19 cellular contexts compared by ENCODE assay signal in the genomic region with DNA sequence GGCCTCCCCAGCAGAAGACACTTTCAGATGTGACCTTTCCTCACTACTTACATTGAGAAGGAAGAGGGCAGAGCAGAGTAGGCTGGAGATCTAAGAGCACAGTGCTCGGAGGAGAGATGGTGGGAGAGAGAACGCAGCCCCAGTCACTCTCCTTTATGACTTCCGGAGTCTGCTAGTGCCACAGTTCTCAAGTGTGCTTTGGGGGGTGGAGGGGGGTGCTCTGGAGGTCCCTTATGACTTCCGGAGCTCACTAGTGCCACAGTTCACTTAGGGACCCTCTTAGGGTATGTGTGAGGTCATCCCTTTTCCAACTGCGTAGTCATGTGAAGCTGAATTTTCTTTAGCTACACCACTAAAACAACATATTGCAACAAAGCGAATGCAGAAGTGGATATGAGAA.
"Had no signal": no experiment of that assay in that cellular context is flagged by ENCODE, and none has a peak within 500 bp of the region (broad histone marks: within the 10 kb centered on the region; RNA-seq: fewer than 3 reads in every experiment).

No MANE protein-coding gene starts in this region.

- H3K27ac Mint-ChIP-seq: activated CD8-positive, alpha-beta memory T cell treated with anti-CD3 and anti-CD28 coated beads, Interleukin-2, amount 10 ng/mL, durations not matched to agents 7 days and 5 days; activated naive CD4-positive, alpha-beta T cell treated with anti-CD3 and anti-CD28 coated beads, Interleukin-2, amount 50 U/mL, for 24 hours; activated T-cell treated with anti-CD3 and anti-CD28 coated beads, Interleukin-2, amount 50 U/mL, for 24 hours; neural progenitor cell had no signal

- H3K36me3 Mint-ChIP-seq: activated CD8-positive, alpha-beta memory T cell treated with anti-CD3 and anti-CD28 coated beads, Interleukin-2, amount 10 ng/mL, durations not matched to agents 7 days and 5 days; activated naive CD4-positive, alpha-beta T cell treated with anti-CD3 and anti-CD28 coated beads, Interleukin-2, amount 50 U/mL, for 24 hours; neural progenitor cell had no signal

- H3K9me3 ChIP-seq: gastroesophageal sphincter had no signal

- H3K79me2 ChIP-seq: parathyroid adenoma had no signal

- H3K4me3 ChIP-seq: coronary artery, gastroesophageal sphincter, neural progenitor cell had no signal

- H3K36me3 ChIP-seq: gastroesophageal sphincter, neural progenitor cell had no signal

- H3K9me3 Mint-ChIP-seq: activated naive CD4-positive, alpha-beta T cell treated with anti-CD3 and anti-CD28 coated beads, Interleukin-2, amount 50 U/mL, for 24 hours; activated T-cell treated with anti-CD3 and anti-CD28 coated beads, Interleukin-2, amount 50 U/mL, for 24 hours; neural progenitor cell had no signal

- FAIRE-seq: keratinocyte had no signal

- H3K9ac ChIP-seq: neural progenitor cell, parathyroid adenoma had no signal

- H3K4me1 ChIP-seq: gastroesophageal sphincter, parathyroid adenoma had no signal

- H3K27ac ChIP-seq: coronary artery, gastroesophageal sphincter, neural progenitor cell, parathyroid adenoma had no signal

- H3K4me2 ChIP-seq: neural progenitor cell had no signal

- H3K4me1 Mint-ChIP-seq: activated CD8-positive, alpha-beta memory T cell treated with anti-CD3 and anti-CD28 coated beads, Interleukin-2, amount 10 ng/mL, durations not matched to agents 7 days and 5 days; activated naive CD4-positive, alpha-beta T cell treated with anti-CD3 and anti-CD28 coated beads, Interleukin-2, amount 50 U/mL, for 24 hours had no signal

- H3K4me3 Mint-ChIP-seq: activated CD8-positive, alpha-beta memory T cell treated with anti-CD3 and anti-CD28 coated beads, Interleukin-2, amount 10 ng/mL, durations not matched to agents 7 days and 5 days; activated naive CD4-positive, alpha-beta T cell treated with anti-CD3 and anti-CD28 coated beads, Interleukin-2, amount 50 U/mL, for 24 hours; activated T-cell treated with anti-CD3 and anti-CD28 coated beads, Interleukin-2, amount 50 U/mL, for 24 hours; neural progenitor cell had no signal

- ATAC-seq: activated CD8-positive, alpha-beta memory T cell treated with anti-CD3 and anti-CD28 coated beads, Interleukin-2, amount 10 ng/mL, durations not matched to agents 7 days and 5 days; gastroesophageal sphincter; left ventricle myocardium superior; stimulated activated naive CD8-positive, alpha-beta T cell treated with anti-CD3 and anti-CD28 coated beads, Interleukin-15, Interleukin-2, amounts not matched to agents 100 U/mL and 50 U/mL, for 24 hours had no signal

- DNase-seq: activated CD4-positive, alpha-beta T cell treated with anti-CD3 and anti-CD28 coated beads, Interleukin-2, amount 50 U/mL, for 4 hours; activated CD4-positive, CD25-positive, alpha-beta regulatory T cell treated with anti-CD3 and anti-CD28 coated beads, Interleukin-2, amount 50 U/mL, for 72 hours; activated CD8-positive, alpha-beta memory T cell treated with anti-CD3 and anti-CD28 coated beads, Interleukin-2, amount 10 ng/mL, durations not matched to agents 7 days and 5 days; activated effector memory CD4-positive, alpha-beta T cell treated with Interleukin-2 at 50 U/mL for 16 hours; activated T-cell treated with anti-CD3 and anti-CD28 coated beads, Interleukin-2, amount 50 U/mL, for 24 hours; caudate nucleus; effector CD4-positive, alpha-beta T cell; left ventricle myocardium superior; mesendoderm; retina; stimulated activated CD4-positive, alpha-beta T cell treated with anti-CD3 and anti-CD28 coated beads, Interleukin-4, amount 100 ng/mL, for 1 hour; stimulated activated CD8-positive, alpha-beta memory T cell treated with anti-CD3 and anti-CD28 coated beads, Interleukin-4, amount 100 ng/mL, for 48 hours; stimulated activated naive CD8-positive, alpha-beta T cell treated with anti-CD3 and anti-CD28 coated beads, Interleukin-15, Interleukin-2, amounts not matched to agents 100 U/mL and 50 U/mL, for 24 hours had no signal

- H2AFZ ChIP-seq: neural progenitor cell, parathyroid adenoma had no signal
